In genomic region chr1:229478852-229479251, GRCh38 we compare ENCODE assay signal across 12 cellular contexts. TPM values are rescaled to one million over a fixed set of nuclear protein-coding genes. Genes with fewer than 3 reads are reported as not detected.
DNase-seq lines count a peak whose midpoint lies in the region; ATAC-seq and TF ChIP-seq lines count a peak whose summit lies in the region.
"Had no signal": no experiment of that assay in that cellular context is flagged by ENCODE, and none has a peak within 500 bp of the region (broad histone marks: within the 10 kb centered on the region; RNA-seq: fewer than 3 reads in every experiment).

No MANE protein-coding gene starts in this region.

- H3K4me1 Mint-ChIP-seq in stimulated activated effector memory CD8-positive, alpha-beta T cell treated with anti-CD3 and anti-CD28 coated beads, Interleukin-12 subunit alpha, Interleukin-12 subunit beta, amount 100 ng/mL, for 72 hours = peaks cover 19% of the 10 kb centered on the region

- no peak overlapping the region for H3K27ac ChIP-seq in heart left ventricle
- H3K27ac ChIP-seq: prostate gland had no signal

- H3K27me3 ChIP-seq in heart left ventricle = no peaks in the 10 kb centered on the region

- peaks cover 90% of the 10 kb centered on the region for H3K36me3 Mint-ChIP-seq in stimulated activated effector memory CD8-positive, alpha-beta T cell treated with anti-CD3 and anti-CD28 coated beads, Interleukin-12 subunit alpha, Interleukin-12 subunit beta, amount 100 ng/mL, for 72 hours

- H3K4me3 Mint-ChIP-seq in stimulated activated effector memory CD8-positive, alpha-beta T cell treated with anti-CD3 and anti-CD28 coated beads, Interleukin-12 subunit alpha, Interleukin-12 subunit beta, amount 100 ng/mL, for 72 hours = no peak overlapping the region
- H3K4me3 Mint-ChIP-seq: activated naive CD8-positive, alpha-beta T cell had no signal

- TF ChIP-seq CTCF in heart left ventricle (IDR thresholded peaks at IDR 0.05) = no peak

- H3K4me1 ChIP-seq in heart left ventricle = peaks cover 0 to 18% (median 0%) of the 10 kb centered on the region in 12 donors
- H3K4me1 ChIP-seq: prostate gland had no signal

- H3K36me3 ChIP-seq in heart left ventricle = peaks cover 0 to 97% (median 79%) of the 10 kb centered on the region in 9 donors

- no peak for DNase-seq in stimulated activated effector memory CD8-positive, alpha-beta T cell treated with anti-CD3 and anti-CD28 coated beads, Interleukin-12 subunit alpha, Interleukin-12 subunit beta, amount 100 ng/mL, for 72 hours (ENCODE audit: low spot score in 2 of 2)
- DNase-seq in activated gamma-delta T cell (lab: John Stamatoyannopoulos, UW) = no peak
- DNase-seq in heart left ventricle = no peak
- no peak for DNase-seq in NCI-H1930 (lab: John Stamatoyannopoulos, UW)
- DNase-seq: GDM1, islet precursor cell, NCI-H510A had no signal

- no peak overlapping the region for H3K27ac Mint-ChIP-seq in stimulated activated effector memory CD8-positive, alpha-beta T cell treated with anti-CD3 and anti-CD28 coated beads, Interleukin-12 subunit alpha, Interleukin-12 subunit beta, amount 100 ng/mL, for 72 hours
- H3K27ac Mint-ChIP-seq: activated naive CD8-positive, alpha-beta T cell had no signal

- no peaks in the 10 kb centered on the region for H3K9me3 ChIP-seq in heart left ventricle
- H3K9me3 ChIP-seq: prostate gland had no signal

- intact Hi-C loops in heart left ventricle (cut with DNase I) = no loop called here

- no peaks in the 10 kb centered on the region for H3K9me3 Mint-ChIP-seq in stimulated activated effector memory CD8-positive, alpha-beta T cell treated with anti-CD3 and anti-CD28 coated beads, Interleukin-12 subunit alpha, Interleukin-12 subunit beta, amount 100 ng/mL, for 72 hours

- TF ChIP-seq POLR2A in heart left ventricle (IDR thresholded peaks at IDR 0.05) = no peak

- peak; percentile 65 for ATAC-seq in GM19043 (IDR thresholded peaks at IDR 0.05; ENCODE audit: low read depth, unreplicated experiment)
- peak; percentile 79 for ATAC-seq in HG02610 (IDR thresholded peaks at IDR 0.05; ENCODE audit: unreplicated experiment)
- ATAC-seq in HG03558 (IDR thresholded peaks at IDR 0.05; ENCODE audit: extremely low read depth, unreplicated experiment) = peak; percentile 57
- peak; percentile 65 for ATAC-seq in stimulated activated effector memory CD8-positive, alpha-beta T cell treated with anti-CD3 and anti-CD28 coated beads, Interleukin-12 subunit alpha, Interleukin-12 subunit beta, amount 100 ng/mL, for 72 hours
- ATAC-seq in heart left ventricle = no peak

- 94 to 100% (median 98%) methylated on average over 1 of the region's 1 CpG for WGBS in heart left ventricle, 4 donors

- H3K4me3 ChIP-seq in heart left ventricle = no peak overlapping the region
- H3K4me3 ChIP-seq: prostate gland had no signal

RNA-seq across cellular contexts. Expression of gene NUP133, which starts 29.3 kb away (rescaled TPM):
- 10 to 100 TPM; 23.1 to 37.3 (median 31.0) TPM for total RNA-seq in heart left ventricle
- polyA plus RNA-seq in heart left ventricle = 10 to 100 TPM in 1 of 2 donors, 1 to 10 TPM in 1; 8.0 to 16.5 TPM

RNA-seq across cellular contexts. Expression of gene ACTA1, which starts 45.0 kb away (rescaled TPM):
- over 10,000 TPM in 4 of 9 donors, 1,000 to 10,000 TPM in 5; 1,926 to 30,941 (median 8,947) TPM for total RNA-seq in heart left ventricle
- polyA plus RNA-seq in heart left ventricle = 1,000 to 10,000 TPM; 3,190 to 8,475 TPM

Comparison
In these comparisons a context has a peak if more than half of its experiments do, and no peak if none do; other contexts are left out.
1. ATAC-seq: peak in GM19043 (single experiment), HG02610 (single experiment), HG03558 (single experiment) and stimulated activated effector memory CD8-positive, alpha-beta T cell treated with anti-CD3 and anti-CD28 coated beads, Interleukin-12 subunit alpha, Interleukin-12 subunit beta, amount 100 ng/mL, for 72 hours (single experiment); none in heart left ventricle (0 of 4).